Comparison of ENCODE assay signal across 18 cellular contexts in genomic region chr13:63551731-63552130, GRCh38.
A peak's percentile ranks its signal among the peaks of the same experiment; 100 is the strongest.
DNase-seq lines count a peak whose midpoint lies in the region; ATAC-seq and TF ChIP-seq lines count a peak whose summit lies in the region.
"Had no signal": no experiment of that assay in that cellular context is flagged by ENCODE, and none has a peak within 500 bp of the region (broad histone marks: within the 10 kb centered on the region; RNA-seq: fewer than 3 reads in every experiment).

No MANE protein-coding gene starts in this region.

- no peaks in the 10 kb centered on the region for H3K27me3 Mint-ChIP-seq in neural progenitor cell (ENCODE audit: insufficient read depth, low read depth)
- H3K27me3 Mint-ChIP-seq: CD4-positive, alpha-beta memory T cell had no signal

- peak overlapping the region; percentile 92 for H2AFZ ChIP-seq in SU-DHL-6 (ENCODE audit: low read depth, low read length, severe bottlenecking)
- H2AFZ ChIP-seq in neural progenitor cell (replicated peaks): peak overlapping the region; percentile 32
- H2AFZ ChIP-seq in smooth muscle cell (ENCODE audit: low read depth): peak overlapping the region; percentile 35
- H2AFZ ChIP-seq in MM.1S (ENCODE audit: low read length): no peak overlapping the region

- H3K79me2 ChIP-seq in SU-DHL-6 (ENCODE audit: insufficient read depth, low read length) (no peaks in the 10 kb centered on the region), neural progenitor cell (ENCODE audit: low read depth) (no peaks in the 10 kb centered on the region), smooth muscle cell (ENCODE audit: low read depth) (no peaks in the 10 kb centered on the region), MM.1S (ENCODE audit: low read length) (no peaks in the 10 kb centered on the region)

- H3K4me1 Mint-ChIP-seq in neural progenitor cell: no peaks in the 10 kb centered on the region
- H3K4me1 Mint-ChIP-seq: CD14-positive monocyte; CD4-positive, alpha-beta memory T cell had no signal

- DNase-seq in ELF-1 (ENCODE audit: low read depth, low spot score) (peak; percentile 41), neural progenitor cell (ENCODE audit: low spot score) (no peak), smooth muscle cell (lab: John Stamatoyannopoulos, UW; ENCODE audit: unreplicated experiment) (no peak), MM.1S (no peak), T-helper 1 cell (no peak)
- DNase-seq: 8988T; Calu3; CD4-positive, alpha-beta memory T cell; DND-41; EL; GOT3; H7 had no signal

- H3F3A ChIP-seq in SU-DHL-6 (ENCODE audit: insufficient read depth) (no peaks in the 10 kb centered on the region), neural progenitor cell (ENCODE audit: low read depth) (no peaks in the 10 kb centered on the region), smooth muscle cell (ENCODE audit: low read depth) (no peaks in the 10 kb centered on the region), MM.1S (ENCODE audit: insufficient read depth, low read length) (no peaks in the 10 kb centered on the region)

- H3K36me3 Mint-ChIP-seq in neural progenitor cell: no peaks in the 10 kb centered on the region
- H3K36me3 Mint-ChIP-seq: CD14-positive monocyte; CD4-positive, alpha-beta memory T cell had no signal

- H4K20me1 ChIP-seq in SU-DHL-6 (ENCODE audit: low read depth, low read length): no peaks in the 10 kb centered on the region
- no peaks in the 10 kb centered on the region for H4K20me1 ChIP-seq in neural progenitor cell (ENCODE audit: low read depth)
- H4K20me1 ChIP-seq in smooth muscle cell (ENCODE audit: low read depth): no peaks in the 10 kb centered on the region
- H4K20me1 ChIP-seq in MM.1S (ENCODE audit: insufficient read depth, low read length): no peaks in the 10 kb centered on the region
- H4K20me1 ChIP-seq: BLaER1 had no signal

- no peak overlapping the region for H3K4me3 Mint-ChIP-seq in neural progenitor cell
- H3K4me3 Mint-ChIP-seq: CD14-positive monocyte; CD4-positive, alpha-beta memory T cell had no signal

- WGBS in smooth muscle cell (ENCODE audit: low lambda C conversion rate): 71% methylated on average over 3 of the region's 3 CpGs

- no peaks in the 10 kb centered on the region for H3K4me1 ChIP-seq in neural progenitor cell
- no peaks in the 10 kb centered on the region for H3K4me1 ChIP-seq in smooth muscle cell (ENCODE audit: low read depth)
- no peaks in the 10 kb centered on the region for H3K4me1 ChIP-seq in MM.1S (ENCODE audit: low read length)
- H3K4me1 ChIP-seq: BLaER1 had no signal

- no peak overlapping the region for H3K27ac ChIP-seq in SU-DHL-6 (ENCODE audit: low read depth, low read length)
- H3K27ac ChIP-seq in neural progenitor cell: no peak overlapping the region
- H3K27ac ChIP-seq in smooth muscle cell (ENCODE audit: low read depth): peak overlapping the region; percentile 27
- H3K27ac ChIP-seq in MM.1S (ENCODE audit: low read length): no peak overlapping the region
- H3K27ac ChIP-seq: BLaER1, HL-60 had no signal

- H3K4me3 ChIP-seq in SU-DHL-6 (ENCODE audit: insufficient read depth, low read length, poor library complexity, severe bottlenecking): no peak overlapping the region
- no peak overlapping the region for H3K4me3 ChIP-seq in neural progenitor cell
- no peak overlapping the region for H3K4me3 ChIP-seq in smooth muscle cell
- H3K4me3 ChIP-seq in MM.1S (ENCODE audit: low read length): no peak overlapping the region
- H3K4me3 ChIP-seq: BLaER1 had no signal

- no peak for TF ChIP-seq CTCF in SU-DHL-6 (IDR thresholded peaks at IDR 0.05; ENCODE audit: insufficient read depth, low read length, poor library complexity, severe bottlenecking)
- no peak for TF ChIP-seq CTCF in neural progenitor cell (IDR thresholded peaks at IDR 0.05)
- TF ChIP-seq CTCF in smooth muscle cell (IDR thresholded peaks at IDR 0.05; ENCODE audit: borderline replicate concordance, insufficient read depth, poor library complexity, severe bottlenecking): no peak
- no peak for TF ChIP-seq CTCF in MM.1S (IDR thresholded peaks at IDR 0.05; ENCODE audit: low read length)

- H3K9ac ChIP-seq in SU-DHL-6 (ENCODE audit: low read length) (no peak overlapping the region), neural progenitor cell (no peak overlapping the region), smooth muscle cell (ENCODE audit: low read depth) (no peak overlapping the region), MM.1S (ENCODE audit: low read length) (no peak overlapping the region)
- H3K9ac ChIP-seq: BLaER1 had no signal

- no peak for ATAC-seq in GM21723 (IDR thresholded peaks at IDR 0.05; ENCODE audit: unreplicated experiment)
- ATAC-seq in HG03025 (IDR thresholded peaks at IDR 0.05; ENCODE audit: low FRiP score, unreplicated experiment): no peak

- peak overlapping the region; percentile 13 for H3K4me2 ChIP-seq in SU-DHL-6 (ENCODE audit: low read depth, low read length, poor library complexity, severe bottlenecking)
- H3K4me2 ChIP-seq in neural progenitor cell: no peak overlapping the region
- no peak overlapping the region for H3K4me2 ChIP-seq in smooth muscle cell
- H3K4me2 ChIP-seq in MM.1S (ENCODE audit: low read depth, low read length): no peak overlapping the region
- H3K4me2 ChIP-seq: BLaER1 had no signal

- H3K27me3 ChIP-seq in SU-DHL-6 (ENCODE audit: low read length) (no peaks in the 10 kb centered on the region), neural progenitor cell (no peaks in the 10 kb centered on the region), smooth muscle cell (ENCODE audit: low read depth) (no peaks in the 10 kb centered on the region), MM.1S (replicated peaks; ENCODE audit: insufficient read depth, low read length) (no peaks in the 10 kb centered on the region)
- H3K27me3 ChIP-seq: BLaER1 had no signal

- H3K9me2 ChIP-seq in SU-DHL-6 (replicated peaks; ENCODE audit: insufficient read depth, low read length): no peaks in the 10 kb centered on the region
- H3K9me2 ChIP-seq in MM.1S (replicated peaks; ENCODE audit: insufficient read depth, low read length): no peaks in the 10 kb centered on the region

- no peaks in the 10 kb centered on the region for H3K9me3 Mint-ChIP-seq in neural progenitor cell

- H3K36me3 ChIP-seq in SU-DHL-6 (ENCODE audit: low read length) (0 out of 2 replicates have a peak, but pooled peaks cover 2% of the 10 kb centered on the region), neural progenitor cell (no peaks in the 10 kb centered on the region), smooth muscle cell (ENCODE audit: low read depth) (no peaks in the 10 kb centered on the region), MM.1S (replicated peaks; ENCODE audit: insufficient read depth, low read length) (no peaks in the 10 kb centered on the region)
- H3K36me3 ChIP-seq: BLaER1 had no signal

- H3K9me3 ChIP-seq in SU-DHL-6 (ENCODE audit: insufficient read depth, low read length) (no peaks in the 10 kb centered on the region), neural progenitor cell (ENCODE audit: low read depth) (no peaks in the 10 kb centered on the region), smooth muscle cell (replicated peaks; ENCODE audit: low read depth) (no peaks in the 10 kb centered on the region), MM.1S (replicated peaks; ENCODE audit: insufficient read depth, low read length) (no peaks in the 10 kb centered on the region)
- H3K9me3 ChIP-seq: BLaER1 had no signal

- no peak overlapping the region for H3K27ac Mint-ChIP-seq in neural progenitor cell
- H3K27ac Mint-ChIP-seq: CD14-positive monocyte; CD4-positive, alpha-beta memory T cell had no signal
